Comparison of ENCODE assay signal across 8 cellular contexts in genomic region chr2:39121523-39122063, GRCh38. TPM values are rescaled to one million over a fixed set of nuclear protein-coding genes. Genes with fewer than 3 reads are reported as not detected.
DNase-seq lines count a peak whose midpoint lies in the region; ATAC-seq and TF ChIP-seq lines count a peak whose summit lies in the region.

No MANE protein-coding gene starts in this region.

- H3K4me1 Mint-ChIP-seq in activated CD4-positive, alpha-beta T cell treated with anti-CD3 and anti-CD28 coated beads, Interleukin-2, amount 10 ng/mL, durations not matched to agents 7 days and 5 days: peaks cover 51% of the 10 kb centered on the region

- H3K9me3 ChIP-seq in SK-N-MC (ENCODE audit: low read depth, low read length) (no peaks in the 10 kb centered on the region), esophagus muscularis mucosa (no peaks in the 10 kb centered on the region), sigmoid colon (no peaks in the 10 kb centered on the region)

- H3K4me3 Mint-ChIP-seq in activated CD4-positive, alpha-beta T cell treated with anti-CD3 and anti-CD28 coated beads, Interleukin-2, amount 10 ng/mL, durations not matched to agents 7 days and 5 days: peak overlapping the region; percentile 89

- TF ChIP-seq CTCF in esophagus muscularis mucosa (IDR thresholded peaks at IDR 0.05) (no peak), sigmoid colon (IDR thresholded peaks at IDR 0.05) (no peak)

- H3K27ac ChIP-seq in SK-N-MC: peak overlapping the region; percentile 74
- H3K27ac ChIP-seq in esophagus muscularis mucosa (replicated peaks in 1 of 4): peak overlapping the region; percentile 94 to 97 (median 95)
- peak overlapping the region; percentile 91 to 97 (median 96) for H3K27ac ChIP-seq in sigmoid colon

- ATAC-seq in GM19035 (IDR thresholded peaks at IDR 0.05; ENCODE audit: unreplicated experiment): no peak

- H3K36me3 Mint-ChIP-seq in activated CD4-positive, alpha-beta T cell treated with anti-CD3 and anti-CD28 coated beads, Interleukin-2, amount 10 ng/mL, durations not matched to agents 7 days and 5 days (ENCODE audit: low read depth): peaks cover 48% of the 10 kb centered on the region

- in situ Hi-C loops in ACHN (cut with HindIII; ENCODE audit: low pct_ligation_motif_present, low pct_unique_long_range_greater_than_20kb, low sequenced_read_pairs): no loop called here

- 19% methylated on average over 7 of the region's 7 CpGs for WGBS in esophagus muscularis mucosa
- WGBS in sigmoid colon, 2 donors: 6 to 26% methylated on average over 7 of the region's 7 CpGs

- H3K36me3 ChIP-seq in SK-N-MC (ENCODE audit: insufficient read depth, low read length) (peaks cover 14% of the 10 kb centered on the region), esophagus muscularis mucosa (peaks cover 0 to 2% (median 0%) of the 10 kb centered on the region in 4 donors), sigmoid colon (peaks cover 0 to 6% (median 0%) of the 10 kb centered on the region in 4 donors)

- H3K27me3 Mint-ChIP-seq in activated CD4-positive, alpha-beta T cell treated with anti-CD3 and anti-CD28 coated beads, Interleukin-2, amount 10 ng/mL, durations not matched to agents 7 days and 5 days: no peaks in the 10 kb centered on the region

- TF ChIP-seq POLR2A in esophagus muscularis mucosa (IDR thresholded peaks at IDR 0.05; ENCODE audit: low read depth): no peak
- no peak for TF ChIP-seq POLR2A in sigmoid colon (IDR thresholded peaks at IDR 0.05)

- intact Hi-C loops in esophagus muscularis mucosa (cut with DNase I): loop anchor here (10.0 kb wide), 1 partner anchor 517 kb away; the partner anchor contains the start of gene HNRNPLL
- intact Hi-C loops in sigmoid colon (cut with DNase I): loop anchor here (5.0 to 10.0 kb wide), 2 partner anchors 59 to 393 kb away; no protein-coding TSS in a partner anchor

- H3K4me1 ChIP-seq in esophagus muscularis mucosa (peaks cover 41 to 67% (median 65%) of the 10 kb centered on the region in 4 donors), sigmoid colon (peaks cover 0 to 59% (median 46%) of the 10 kb centered on the region in 4 donors)

- peak overlapping the region; percentile 86 for H3K4me3 ChIP-seq in SK-N-MC
- H3K4me3 ChIP-seq in esophagus muscularis mucosa: peak overlapping the region; percentile 80 to 94 (median 93)
- H3K4me3 ChIP-seq in sigmoid colon: peak overlapping the region; percentile 81 to 92 (median 87)

- DNase-seq in activated CD4-positive, alpha-beta T cell treated with anti-CD3 and anti-CD28 coated beads, Interleukin-2, amount 10 ng/mL, durations not matched to agents 7 days and 5 days: peak; percentile 27
- no peak for DNase-seq in activated CD4-positive, alpha-beta T cell treated with anti-CD3 and anti-CD28 coated beads, Interleukin-2, amount 50 U/mL, for 1 hour
- DNase-seq in SK-N-MC (ENCODE audit: low read depth, low spot score) (no peak), esophagus muscularis mucosa (ENCODE audit: extremely low spot score) (no peak), sigmoid colon (no peak), ACHN (no peak), anterior cingulate cortex (lab: John Stamatoyannopoulos, UW) (no peak)

- CTCF ChIA-PET in activated CD4-positive, alpha-beta T cell treated with anti-CD3 and anti-CD28 coated beads, Interleukin-2, amount 10 ng/mL, durations not matched to agents 7 days and 5 days (lab: Charles Lee): interaction anchor here (0.9 to 4.5 kb wide), 4 partner anchors 65 to 414 kb away, joined by 3 to 49 read pairs (median 3); no protein-coding TSS in a partner anchor

- H3K27me3 ChIP-seq in esophagus muscularis mucosa (no peaks in the 10 kb centered on the region), sigmoid colon (no peaks in the 10 kb centered on the region)

- TF ChIP-seq EP300 in esophagus muscularis mucosa (IDR thresholded peaks at IDR 0.05) (no peak), sigmoid colon (IDR thresholded peaks at IDR 0.05) (no peak)

- POLR2A ChIA-PET in activated CD4-positive, alpha-beta T cell treated with anti-CD3 and anti-CD28 coated beads, Interleukin-2, amount 10 ng/mL, durations not matched to agents 7 days and 5 days (lab: Charles Lee): interaction anchor here (0.6 to 1.3 kb wide), 2 partner anchors 108 to 370 kb away, joined by 3 to 8 read pairs; partner anchors contain the start of gene SRSF7

- peak overlapping the region; percentile 87 for H3K9ac ChIP-seq in SK-N-MC (ENCODE audit: insufficient read length)

- no peaks in the 10 kb centered on the region for H3K9me3 Mint-ChIP-seq in activated CD4-positive, alpha-beta T cell treated with anti-CD3 and anti-CD28 coated beads, Interleukin-2, amount 10 ng/mL, durations not matched to agents 7 days and 5 days

- peak overlapping the region; percentile 97 for H3K27ac Mint-ChIP-seq in activated CD4-positive, alpha-beta T cell treated with anti-CD3 and anti-CD28 coated beads, Interleukin-2, amount 10 ng/mL, durations not matched to agents 7 days and 5 days

RNA-seq across cellular contexts. Expression of gene SOS1, which starts 0.7 kb away (rescaled TPM):
- 100 to 1,000 TPM; 204 to 209 TPM for total RNA-seq in activated CD4-positive, alpha-beta T cell treated with anti-CD3 and anti-CD28 coated beads, Interleukin-2, amount 10 ng/mL, durations not matched to agents 7 days and 5 days
- total RNA-seq in esophagus muscularis mucosa: 10 to 100 TPM; 33.3 to 48.6 (median 35.7) TPM
- total RNA-seq in sigmoid colon: 10 to 100 TPM; 30.8 to 72.0 (median 35.8) TPM
- 1 to 10 TPM; 5.4 to 9.8 (median 9.2) TPM for polyA plus RNA-seq in sigmoid colon
